Comparison of ENCODE assay signal across 8 cellular contexts in the genomic region with DNA sequence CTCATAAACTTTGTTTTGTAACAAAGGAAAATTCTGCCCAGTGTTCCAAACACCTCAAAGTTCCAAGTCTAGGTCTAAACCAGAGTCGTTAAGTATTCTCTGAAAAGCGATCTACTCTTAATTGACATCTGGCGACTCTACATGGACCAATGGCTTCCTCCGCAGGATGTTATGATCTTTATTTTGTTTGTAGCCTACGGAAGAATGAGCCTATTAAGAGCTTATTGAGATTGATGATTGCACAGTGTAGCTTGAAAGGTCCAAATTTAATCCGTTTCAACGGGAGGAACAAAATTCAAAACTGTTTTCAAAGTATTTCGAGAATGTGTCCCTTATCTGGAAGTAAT.
DNase-seq lines count a peak whose midpoint lies in the region; ATAC-seq, FAIRE-seq and TF ChIP-seq lines count a peak whose summit lies in the region.

No MANE protein-coding gene starts in this region.

- intact Hi-C loops in GM12878 (cut with micrococcal nuclease; ENCODE audit: unreplicated experiment) (no loop called here), HepG2 (cut with micrococcal nuclease; ENCODE audit: unreplicated experiment) (no loop called here), thyroid gland (cut with DNase I) (no loop called here)

- peak overlapping the region; percentile 95 for H2AFZ ChIP-seq in GM12878 (ENCODE audit: control insufficient read depth, low read depth, low read length)
- peak overlapping the region; percentile 11 for H2AFZ ChIP-seq in HepG2 (ENCODE audit: low read length)

- peak overlapping the region; percentile 91 for H3K27ac ChIP-seq in GM12878 (ENCODE audit: control insufficient read depth, insufficient read depth)
- peak overlapping the region; percentile 97 for H3K27ac ChIP-seq in HepG2 (ENCODE audit: extremely low read length, insufficient read depth, low read length)
- H3K27ac ChIP-seq in thyroid gland: peak overlapping the region; percentile 95 to 99 (median 98)

- WGBS in GM12878 (ENCODE audit: insufficient coverage, insufficient replicate concordance, low lambda C conversion rate, missing lambda C conversion rate): 3% methylated on average over 8 of the region's 8 CpGs
- under 1% methylated on average over 8 of the region's 8 CpGs for WGBS in HepG2 (ENCODE audit: low lambda C conversion rate)
- 0 to 1% methylated on average over 8 of the region's 8 CpGs for WGBS in thyroid gland, 2 donors

- DNase-seq in BE2C (no peak), NCI-H69 (lab: John Stamatoyannopoulos, UW) (peak; percentile 82), GM12878 (ENCODE audit: low read depth, low spot score) (no peak), HepG2 (ENCODE audit: low spot score) (peak; percentile 51), thyroid gland (no peak)
- DNase-seq in stimulated activated CD4-positive, alpha-beta T cell treated with anti-CD3 and anti-CD28 coated beads, Interleukin-2, amount 100 ng/mL, for 24 hours: no peak
- DNase-seq in stimulated activated CD4-positive, alpha-beta T cell treated with anti-CD3 and anti-CD28 coated beads, Interleukin-4, amount 100 ng/mL, for 24 hours: no peak

- H3K9ac ChIP-seq in GM12878 (ENCODE audit: control insufficient read depth, insufficient read depth, low read length) (peak overlapping the region; percentile 82), HepG2 (ENCODE audit: insufficient read depth, low read depth, low read length) (peak overlapping the region; percentile 85)

- POLR2A ChIA-PET in GM12878 (lab: Charles Lee) (interaction anchor here (0.7 to 2.8 kb wide), 5 partner anchors 20 to 627 kb away, joined by 3 to 6 read pairs (median 3); a partner anchor contains a TSS), HepG2 (lab: Yijun Ruan, JAX) (interaction anchor here (0.7 to 2.0 kb wide), 11 partner anchors 10 to 1176 kb away, joined by 3 to 11 read pairs (median 3); a partner anchor contains a TSS)

- SMC1A ChIA-PET in GM12878 (lab: Charles Lee; ENCODE audit: uncharacterized antibody, unreplicated experiment): interaction anchor here (0.6 to 1.6 kb wide), 8 partner anchors 9 to 1118 kb away, joined by 3 to 8 read pairs (median 3); no protein-coding TSS in a partner anchor

- CTCF ChIA-PET in GM12878 (lab: Yijun Ruan, JAX): interaction anchor here (0.6 to 1.1 kb wide), 3 partner anchors 36 to 137 kb away, joined by 3 read pairs; no protein-coding TSS in a partner anchor
- CTCF ChIA-PET in HepG2 (lab: Yijun Ruan, JAX; ENCODE audit: low intra/inter-chr PET ratio, low total read pairs): no interaction called here

- in situ Hi-C loops in GM12878 (cut with MboI): no loop called here
- in situ Hi-C loops in HepG2 (cut with HindIII; ENCODE audit: extremely low pct_ligation_motif_present, low pct_unique_long_range_greater_than_20kb): no loop called here

- BruUV-seq in GM12878 (replicated peaks; lab: Mats Ljungman, UMichigan): no TSS peak
- BruUV-seq in HepG2 (replicated peaks; lab: Mats Ljungman, UMichigan): no TSS peak

- FAIRE-seq in GM12878 (lab: Jason Lieb, UNC): no peak
- FAIRE-seq in HepG2 (lab: Jason Lieb, UNC): peak; percentile 12

- H4K20me1 ChIP-seq in GM12878 (ENCODE audit: control insufficient read depth, insufficient read depth) (no peaks in the 10 kb centered on the region), HepG2 (ENCODE audit: insufficient read depth, low read length) (peaks cover 13% of the 10 kb centered on the region)

- TF ChIP-seq CTCF in BE2C (IDR thresholded peaks at IDR 0.05; ENCODE audit: low read depth, low read length): no peak
- TF ChIP-seq CTCF in GM12878 (IDR thresholded peaks at IDR 0.05 in 2 of 3, conservative IDR thresholded peaks at IDR 0.05 in 1 of 3; ENCODE audit: control insufficient read depth in 2 of 3, extremely low read depth in 1 of 3, insufficient read depth in 1 of 3, low read depth in 3 of 3, low read length in 3 of 3): no peak
- TF ChIP-seq CTCF in HepG2 (CRISPR knock-in tag; IDR thresholded peaks at IDR 0.05): no peak
- TF ChIP-seq CTCF in thyroid gland (IDR thresholded peaks at IDR 0.05): no peak

- TF ChIP-seq RAD21 in GM12878 (IDR thresholded peaks at IDR 0.05; ENCODE audit: insufficient read depth, low read depth, low read length) (no peak), HepG2 (CRISPR knock-in tag; IDR thresholded peaks at IDR 0.05) (no peak)

- RAD21 ChIA-PET in GM12878 (lab: Charles Lee; ENCODE audit: unreplicated experiment): interaction anchor here (0.8 to 2.1 kb wide), 7 partner anchors 15 to 951 kb away, joined by 3 to 10 read pairs (median 4); a partner anchor contains a TSS

- ATAC-seq in GM19324 (IDR thresholded peaks at IDR 0.05; ENCODE audit: low FRiP score, unreplicated experiment) (peak; percentile 11), GM12878 (peak; percentile 17), HepG2 (peak; percentile 3; the same call in 1 of the 3 replicates)

- peak overlapping the region; percentile 95 for H3K4me2 ChIP-seq in GM12878 (ENCODE audit: control insufficient read depth, insufficient read depth)
- peak overlapping the region; percentile 86 for H3K4me2 ChIP-seq in HepG2 (ENCODE audit: low read depth, low read length)

- TF ChIP-seq EP300 in GM12878 (IDR thresholded peaks at IDR 0.05; ENCODE audit: borderline replicate concordance in 1 of 2, control insufficient read depth in 1 of 2, low read depth in 2 of 2, low read length in 2 of 2): 0 out of 4 replicates have a peak, but pooled peaks of 1 of the 2 experiments have one; percentile 17
- 0 out of 4 replicates have a peak, but pooled peaks of 1 of the 2 experiments have one; percentile 4 for TF ChIP-seq EP300 in HepG2 (IDR thresholded peaks at IDR 0.05; ENCODE audit: low read depth in 2 of 2, low read length in 2 of 2)
- no peak for TF ChIP-seq EP300 in HepG2 (CRISPR knock-in tag; IDR thresholded peaks at IDR 0.05; ENCODE audit: borderline replicate concordance)

- peaks cover 52% of the 10 kb centered on the region for H3K79me2 ChIP-seq in GM12878 (ENCODE audit: control insufficient read depth, insufficient read depth, low read length)
- H3K79me2 ChIP-seq in HepG2 (ENCODE audit: insufficient read depth, low read length): peaks cover 59% of the 10 kb centered on the region

- no peaks in the 10 kb centered on the region for H3K27me3 ChIP-seq in BE2C
- no peaks in the 10 kb centered on the region for H3K27me3 ChIP-seq in GM12878 (replicated peaks in 1 of 2; ENCODE audit: control insufficient read depth in 2 of 2, insufficient read depth in 2 of 2, low read length in 1 of 2)
- H3K27me3 ChIP-seq in HepG2 (ENCODE audit: control insufficient read depth in 1 of 2, insufficient read depth in 2 of 2, low read length in 2 of 2): no peaks in the 10 kb centered on the region; a peak in 1 of 5 replicates
- H3K27me3 ChIP-seq in thyroid gland: no peaks in the 10 kb centered on the region

- H3K4me1 ChIP-seq in BE2C: no peaks in the 10 kb centered on the region
- peaks cover 4% of the 10 kb centered on the region; the same call in 1 of the 2 replicates for H3K4me1 ChIP-seq in GM12878 (ENCODE audit: control insufficient read depth, insufficient read depth, low read length)
- H3K4me1 ChIP-seq in HepG2 (ENCODE audit: insufficient read depth, low read length): peaks cover 27% of the 10 kb centered on the region
- H3K4me1 ChIP-seq in thyroid gland: peaks cover 17 to 32% of the 10 kb centered on the region in 2 donors

- H3K9me3 ChIP-seq in BE2C (no peaks in the 10 kb centered on the region), GM12878 (replicated peaks; ENCODE audit: control insufficient read depth, insufficient read depth, low read length) (no peaks in the 10 kb centered on the region), HepG2 (ENCODE audit: low read length) (no peaks in the 10 kb centered on the region), thyroid gland (no peaks in the 10 kb centered on the region)

- H3K36me3 ChIP-seq in BE2C: no peaks in the 10 kb centered on the region; the same call in 1 of the 2 replicates
- H3K36me3 ChIP-seq in GM12878 (ENCODE audit: control insufficient read depth in 2 of 2, insufficient read depth in 2 of 2, low read length in 1 of 2): 0 out of 4 replicates have a peak, but pooled peaks cover 0 to 5% of the 10 kb centered on the region in 2 experiments
- H3K36me3 ChIP-seq in HepG2 (replicated peaks in 1 of 2; ENCODE audit: control insufficient read depth in 1 of 2, insufficient read depth in 2 of 2, low read length in 2 of 2): peaks cover 0 to 5% of the 10 kb centered on the region in 2 experiments; a peak in 2 of 5 replicates
- no peaks in the 10 kb centered on the region for H3K36me3 ChIP-seq in thyroid gland

- TF ChIP-seq POLR2A in GM12878 (IDR thresholded peaks at IDR 0.05; ENCODE audit: low read depth, low read length) (no peak), HepG2 (IDR thresholded peaks at IDR 0.05; ENCODE audit: insufficient read depth in 1 of 2, low read depth in 2 of 2, low read length in 2 of 2) (no peak), thyroid gland (IDR thresholded peaks at IDR 0.05) (no peak)

- H3K4me3 ChIP-seq in BE2C (ENCODE audit: low read depth, low read length) (peak overlapping the region; percentile 87), GM12878 (peak overlapping the region; percentile 67), HepG2 (replicated peaks in 1 of 3; ENCODE audit: insufficient read depth in 1 of 3, low read depth in 2 of 3, low read length in 3 of 3) (peak overlapping the region; percentile 81 to 91 (median 82)), thyroid gland (replicated peaks in 1 of 3) (peak overlapping the region; percentile 48 to 57 (median 56))

TF ChIP-seq in GM12878, 131 proteins besides CTCF, POLR2A, EP300 and RAD21 (continues in another document):
- TF ChIP-seq NBN (IDR thresholded peaks at IDR 0.05) (no peak), BMI1 (IDR thresholded peaks at IDR 0.05; ENCODE audit: borderline replicate concordance) (no peak)
- TF ChIP-seq, protein P1, sequence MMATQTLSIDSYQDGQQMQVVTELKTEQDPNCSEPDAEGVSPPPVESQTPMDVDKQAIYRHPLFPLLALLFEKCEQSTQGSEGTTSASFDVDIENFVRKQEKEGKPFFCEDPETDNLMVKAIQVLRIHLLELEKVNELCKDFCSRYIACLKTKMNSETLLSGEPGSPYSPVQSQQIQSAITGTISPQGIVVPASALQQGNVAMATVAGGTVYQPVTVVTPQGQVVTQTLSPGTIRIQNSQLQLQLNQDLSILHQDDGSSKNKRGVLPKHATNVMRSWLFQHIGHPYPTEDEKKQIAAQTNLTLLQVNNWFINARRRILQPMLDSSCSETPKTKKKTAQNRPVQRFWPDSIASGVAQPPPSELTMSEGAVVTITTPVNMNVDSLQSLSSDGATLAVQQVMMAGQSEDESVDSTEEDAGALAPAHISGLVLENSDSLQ (IDR thresholded peaks at IDR 0.05): peak; percentile 40

TF ChIP-seq in HepG2, 621 proteins besides CTCF, POLR2A, EP300 and RAD21 (continues in another document):
- TF ChIP-seq ZKSCAN8 (CRISPR knock-in tag; IDR thresholded peaks at IDR 0.05; ENCODE audit: borderline replicate concordance): no peak
- TF ChIP-seq ATF7 (IDR thresholded peaks at IDR 0.05): no peak
- TF ChIP-seq ATF7 (CRISPR knock-in tag; IDR thresholded peaks at IDR 0.05): no peak
- 0 out of 2 replicates have a peak, but pooled peaks have one; percentile 8 for TF ChIP-seq ZNF543 (CRISPR knock-in tag; IDR thresholded peaks at IDR 0.05)
- TF ChIP-seq TBX2 (CRISPR knock-in tag; IDR thresholded peaks at IDR 0.05; ENCODE audit: borderline replicate concordance): no peak
- 0 out of 2 replicates have a peak, but pooled peaks have one; percentile 10 for TF ChIP-seq GTF3A (CRISPR knock-in tag; conservative IDR thresholded peaks at IDR 0.05)
- TF ChIP-seq ZFX (CRISPR knock-in tag; IDR thresholded peaks at IDR 0.05; ENCODE audit: low read depth): no peak

Comparison
In these comparisons a context has a peak if more than half of its experiments do, and no peak if none do; other contexts are left out.
1. DNase-seq: peak in NCI-H69 (single experiment) and HepG2 (single experiment); none in BE2C (single experiment), GM12878 (single experiment), thyroid gland (0 of 2), stimulated activated CD4-positive, alpha-beta T cell treated with anti-CD3 and anti-CD28 coated beads, Interleukin-2, amount 100 ng/mL, for 24 hours (0 of 2) and stimulated activated CD4-positive, alpha-beta T cell treated with anti-CD3 and anti-CD28 coated beads, Interleukin-4, amount 100 ng/mL, for 24 hours (single experiment).
2. Peak in every context shown above with its lines, with median percentiles within 50 percentile points of each other: H3K4me3 ChIP-seq, ATAC-seq and H3K27ac ChIP-seq.